ENCODE assay signal across 12 cellular contexts in genomic region chr10:103663802-103664201, GRCh38.
A peak's percentile ranks its signal among the peaks of the same experiment; 100 is the strongest.
DNase-seq lines count a peak whose midpoint lies in the region; ATAC-seq and TF ChIP-seq lines count a peak whose summit lies in the region.
"Had no signal": no experiment of that assay in that cellular context is flagged by ENCODE, and none has a peak within 500 bp of the region (broad histone marks: within the 10 kb centered on the region; RNA-seq: fewer than 3 reads in every experiment).

No MANE protein-coding gene starts in this region.

- 51 to 60% methylated on average over 13 of the region's 13 CpGs for WGBS in heart right ventricle, 2 donors

- no peak overlapping the region for H3K4me3 Mint-ChIP-seq in chondrocyte (ENCODE audit: unreplicated experiment)
- H3K4me3 Mint-ChIP-seq in activated T-helper 1 cell treated with anti-CD3 and anti-CD28 coated beads, Interleukin-12 subunit alpha, Interleukin-12 subunit beta, Interleukin-2, Interleukin-4 antibody, amounts not matched to agents 30 ng/mL and 10 ng/mL and 1 ng/mL, durations not matched to agents 14 hours and 24 hours and 36 hours, result no peak overlapping the region
- H3K4me3 Mint-ChIP-seq in activated CD4-positive, alpha-beta memory T cell treated with anti-CD3 and anti-CD28 coated beads, Interleukin-2, amount 10 ng/mL, durations not matched to agents 7 days and 5 days, result no peak overlapping the region
- H3K4me3 Mint-ChIP-seq: activated CD8-positive, alpha-beta memory T cell treated with anti-CD3 and anti-CD28 coated beads, Interleukin-2, amount 10 ng/mL, durations not matched to agents 7 days and 5 days; stimulated activated effector memory CD8-positive, alpha-beta T cell treated with anti-CD3 and anti-CD28 coated beads, Interleukin-12 subunit alpha, Interleukin-12 subunit beta, amount 100 ng/mL, for 72 hours had no signal

- no peaks in the 10 kb centered on the region for H3K27me3 Mint-ChIP-seq in chondrocyte (ENCODE audit: low read depth)
- H3K27me3 Mint-ChIP-seq in activated T-helper 1 cell treated with anti-CD3 and anti-CD28 coated beads, Interleukin-12 subunit alpha, Interleukin-12 subunit beta, Interleukin-2, Interleukin-4 antibody, amounts not matched to agents 30 ng/mL and 10 ng/mL and 1 ng/mL, durations not matched to agents 14 hours and 24 hours and 36 hours (ENCODE audit: insufficient read depth), result no peaks in the 10 kb centered on the region
- H3K27me3 Mint-ChIP-seq in activated CD4-positive, alpha-beta memory T cell treated with anti-CD3 and anti-CD28 coated beads, Interleukin-2, amount 10 ng/mL, durations not matched to agents 7 days and 5 days, result no peaks in the 10 kb centered on the region
- H3K27me3 Mint-ChIP-seq: activated CD8-positive, alpha-beta memory T cell treated with anti-CD3 and anti-CD28 coated beads, Interleukin-2, amount 10 ng/mL, durations not matched to agents 7 days and 5 days had no signal

- H3K4me1 ChIP-seq in heart right ventricle, result peaks cover 20 to 93% (median 81%) of the 10 kb centered on the region in 9 donors

- peak overlapping the region in 9 of 10 donors; percentile 4 to 77 (median 61) for H3K27ac ChIP-seq in heart right ventricle

- H3K9me3 ChIP-seq in heart right ventricle, result no peaks in the 10 kb centered on the region

- no peaks in the 10 kb centered on the region for H3K9me3 Mint-ChIP-seq in chondrocyte (ENCODE audit: low read depth)
- no peaks in the 10 kb centered on the region for H3K9me3 Mint-ChIP-seq in activated T-helper 1 cell treated with anti-CD3 and anti-CD28 coated beads, Interleukin-12 subunit alpha, Interleukin-12 subunit beta, Interleukin-2, Interleukin-4 antibody, amounts not matched to agents 30 ng/mL and 10 ng/mL and 1 ng/mL, durations not matched to agents 14 hours and 24 hours and 36 hours
- H3K9me3 Mint-ChIP-seq in activated CD4-positive, alpha-beta memory T cell treated with anti-CD3 and anti-CD28 coated beads, Interleukin-2, amount 10 ng/mL, durations not matched to agents 7 days and 5 days, result no peaks in the 10 kb centered on the region
- H3K9me3 Mint-ChIP-seq: stimulated activated effector memory CD8-positive, alpha-beta T cell treated with anti-CD3 and anti-CD28 coated beads, Interleukin-12 subunit alpha, Interleukin-12 subunit beta, amount 100 ng/mL, for 72 hours had no signal

- CTCF ChIA-PET in activated CD4-positive, alpha-beta memory T cell treated with anti-CD3 and anti-CD28 coated beads, Interleukin-2, amount 10 ng/mL, durations not matched to agents 7 days and 5 days (lab: Charles Lee), result no interaction called here

- H3K27ac Mint-ChIP-seq in chondrocyte (ENCODE audit: unreplicated experiment), result no peak overlapping the region
- no peak overlapping the region for H3K27ac Mint-ChIP-seq in activated T-helper 1 cell treated with anti-CD3 and anti-CD28 coated beads, Interleukin-12 subunit alpha, Interleukin-12 subunit beta, Interleukin-2, Interleukin-4 antibody, amounts not matched to agents 30 ng/mL and 10 ng/mL and 1 ng/mL, durations not matched to agents 14 hours and 24 hours and 36 hours
- H3K27ac Mint-ChIP-seq in activated CD4-positive, alpha-beta memory T cell treated with anti-CD3 and anti-CD28 coated beads, Interleukin-2, amount 10 ng/mL, durations not matched to agents 7 days and 5 days, result no peak overlapping the region
- H3K27ac Mint-ChIP-seq: activated CD8-positive, alpha-beta memory T cell treated with anti-CD3 and anti-CD28 coated beads, Interleukin-2, amount 10 ng/mL, durations not matched to agents 7 days and 5 days had no signal

- H3K4me3 ChIP-seq in heart right ventricle, result no peak overlapping the region
- H3K4me3 ChIP-seq: GM12878 had no signal

- H3K36me3 ChIP-seq in heart right ventricle, result peaks cover 0 to 15% (median 2%) of the 10 kb centered on the region in 9 donors

- DNase-seq in C1 segment of cervical spinal cord (lab: John Stamatoyannopoulos, UW) (peak in 12 of 14 donors; percentile 20 to 78 (median 70)), NCI-H510A (lab: John Stamatoyannopoulos, UW) (peak; percentile 45), heart right ventricle (peak in 1 of 2 donors; percentile 63), pons (ENCODE audit: low spot score) (peak; percentile 92), chondrocyte (ENCODE audit: low spot score) (no peak)
- no peak for DNase-seq in activated T-helper 1 cell treated with anti-CD3 and anti-CD28 coated beads, Interleukin-12 subunit alpha, Interleukin-12 subunit beta, Interleukin-2, Interleukin-4 antibody, amounts not matched to agents 30 ng/mL and 10 ng/mL and 1 ng/mL, durations not matched to agents 14 hours and 24 hours and 36 hours (ENCODE audit: low spot score)
- no peak for DNase-seq in activated CD4-positive, alpha-beta memory T cell treated with anti-CD3 and anti-CD28 coated beads, Interleukin-2, amount 10 ng/mL, durations not matched to agents 7 days and 5 days
- DNase-seq: activated CD8-positive, alpha-beta memory T cell treated with anti-CD3 and anti-CD28 coated beads, Interleukin-2, amount 10 ng/mL, durations not matched to agents 7 days and 5 days; central memory CD4-positive, alpha-beta T cell had no signal

- TF ChIP-seq CTCF in heart right ventricle (IDR thresholded peaks at IDR 0.05), result peak in 3 of 9 donors; percentile 4 to 10 (median 10)
- TF ChIP-seq CTCF in chondrocyte (IDR thresholded peaks at IDR 0.05), result no peak

- H3K4me1 Mint-ChIP-seq in chondrocyte (ENCODE audit: low read depth), result peaks cover 46% of the 10 kb centered on the region
- H3K4me1 Mint-ChIP-seq in activated T-helper 1 cell treated with anti-CD3 and anti-CD28 coated beads, Interleukin-12 subunit alpha, Interleukin-12 subunit beta, Interleukin-2, Interleukin-4 antibody, amounts not matched to agents 30 ng/mL and 10 ng/mL and 1 ng/mL, durations not matched to agents 14 hours and 24 hours and 36 hours (ENCODE audit: low read depth), result peaks cover 14% of the 10 kb centered on the region
- H3K4me1 Mint-ChIP-seq in activated CD4-positive, alpha-beta memory T cell treated with anti-CD3 and anti-CD28 coated beads, Interleukin-2, amount 10 ng/mL, durations not matched to agents 7 days and 5 days, result peaks cover 24% of the 10 kb centered on the region

- H3K36me3 Mint-ChIP-seq in chondrocyte (ENCODE audit: low read depth), result peaks cover 1% of the 10 kb centered on the region
- peaks cover 2% of the 10 kb centered on the region for H3K36me3 Mint-ChIP-seq in activated T-helper 1 cell treated with anti-CD3 and anti-CD28 coated beads, Interleukin-12 subunit alpha, Interleukin-12 subunit beta, Interleukin-2, Interleukin-4 antibody, amounts not matched to agents 30 ng/mL and 10 ng/mL and 1 ng/mL, durations not matched to agents 14 hours and 24 hours and 36 hours (ENCODE audit: low read depth)
- peaks cover 11% of the 10 kb centered on the region for H3K36me3 Mint-ChIP-seq in activated CD4-positive, alpha-beta memory T cell treated with anti-CD3 and anti-CD28 coated beads, Interleukin-2, amount 10 ng/mL, durations not matched to agents 7 days and 5 days (ENCODE audit: low read depth)
- H3K36me3 Mint-ChIP-seq: stimulated activated effector memory CD8-positive, alpha-beta T cell treated with anti-CD3 and anti-CD28 coated beads, Interleukin-12 subunit alpha, Interleukin-12 subunit beta, amount 100 ng/mL, for 72 hours had no signal

- POLR2A ChIA-PET in activated CD4-positive, alpha-beta memory T cell treated with anti-CD3 and anti-CD28 coated beads, Interleukin-2, amount 10 ng/mL, durations not matched to agents 7 days and 5 days (lab: Charles Lee), result no interaction called here

- ATAC-seq in heart right ventricle (peak in 6 of 8 donors; percentile 22 to 75 (median 51)), HG03196 (IDR thresholded peaks at IDR 0.05; ENCODE audit: unreplicated experiment) (no peak)
- ATAC-seq: activated CD8-positive, alpha-beta memory T cell treated with anti-CD3 and anti-CD28 coated beads, Interleukin-2, amount 10 ng/mL, durations not matched to agents 7 days and 5 days; GM12878; stimulated activated effector memory CD8-positive, alpha-beta T cell treated with anti-CD3 and anti-CD28 coated beads, Interleukin-12 subunit alpha, Interleukin-12 subunit beta, amount 100 ng/mL, for 72 hours had no signal

- no peaks in the 10 kb centered on the region for H3K27me3 ChIP-seq in heart right ventricle

- intact Hi-C loops in heart right ventricle (cut with DNase I), result loop anchor here in 2 of 10 donors (1.0 to 10.0 kb wide), 2 partner anchors 16 to 49 kb away; no protein-coding TSS in a partner anchor
- intact Hi-C loops in activated T-helper 1 cell treated with anti-CD3 and anti-CD28 coated beads, Interleukin-12 subunit alpha, Interleukin-12 subunit beta, Interleukin-2, Interleukin-4 antibody, amounts not matched to agents 30 ng/mL and 10 ng/mL and 1 ng/mL, durations not matched to agents 14 hours and 24 hours and 36 hours (cut with micrococcal nuclease), result no loop called here

Comparison
In these comparisons a context has a peak if more than half of its experiments do, and no peak if none do; other contexts are left out.
1. DNase-seq: peak in C1 segment of cervical spinal cord (12 of 14), NCI-H510A (single experiment) and pons (single experiment); none in chondrocyte (single experiment), activated T-helper 1 cell treated with anti-CD3 and anti-CD28 coated beads, Interleukin-12 subunit alpha, Interleukin-12 subunit beta, Interleukin-2, Interleukin-4 antibody, amounts not matched to agents 30 ng/mL and 10 ng/mL and 1 ng/mL, durations not matched to agents 14 hours and 24 hours and 36 hours (single experiment) and activated CD4-positive, alpha-beta memory T cell treated with anti-CD3 and anti-CD28 coated beads, Interleukin-2, amount 10 ng/mL, durations not matched to agents 7 days and 5 days (single experiment).